Comparison of ENCODE assay signal across 2 cellular contexts in genomic region chr21:17797967-17798366, GRCh38.
TF ChIP-seq lines count a peak whose summit lies in the region.

No MANE protein-coding gene starts in this region.

TF ChIP-seq in HepG2, 621 proteins besides CTCF, POLR2A, EP300 and RAD21:
- no peak for TF ChIP-seq KDM2A (CRISPR knock-in tag; IDR thresholded peaks at IDR 0.05; ENCODE audit: borderline replicate concordance, low read depth)
- no peak for TF ChIP-seq ZNF432 (CRISPR knock-in tag; IDR thresholded peaks at IDR 0.05; ENCODE audit: borderline replicate concordance)
- TF ChIP-seq MIXL1 (CRISPR knock-in tag; IDR thresholded peaks at IDR 0.05): no peak
- TF ChIP-seq TRAFD1 (CRISPR knock-in tag; IDR thresholded peaks at IDR 0.05; ENCODE audit: borderline replicate concordance): no peak
- no peak for TF ChIP-seq MLX (CRISPR knock-in tag; IDR thresholded peaks at IDR 0.05)
- TF ChIP-seq MBNL3 (CRISPR knock-in tag; conservative IDR thresholded peaks at IDR 0.05): no peak
- no peak for TF ChIP-seq PHF20 (CRISPR knock-in tag; IDR thresholded peaks at IDR 0.05)
- TF ChIP-seq MAFF (IDR thresholded peaks at IDR 0.05; ENCODE audit: low read depth, low read length): peak; percentile 90
- peak; percentile 83 to 93 for TF ChIP-seq MAFK (conservative IDR thresholded peaks at IDR 0.05 in 1 of 2, IDR thresholded peaks at IDR 0.05 in 1 of 2; ENCODE audit: low read length in 2 of 2)
- no peak for TF ChIP-seq ZBTB3 (CRISPR knock-in tag; IDR thresholded peaks at IDR 0.05; ENCODE audit: borderline replicate concordance, low read depth)
- TF ChIP-seq ZNF574 (CRISPR knock-in tag; IDR thresholded peaks at IDR 0.05): no peak
- no peak for TF ChIP-seq E2F1 (CRISPR knock-in tag; IDR thresholded peaks at IDR 0.05)
- TF ChIP-seq RFX1 (IDR thresholded peaks at IDR 0.05): no peak
- no peak for TF ChIP-seq CBX1 (IDR thresholded peaks at IDR 0.05; ENCODE audit: low read depth)
- no peak for TF ChIP-seq PAX8 (CRISPR knock-in tag; IDR thresholded peaks at IDR 0.05; ENCODE audit: borderline replicate concordance)
- no peak for TF ChIP-seq PRPF4 (IDR thresholded peaks at IDR 0.05; ENCODE audit: low read depth, low read length, poor library complexity, severe bottlenecking)

TF ChIP-seq in IMR-90, 13 proteins besides CTCF, POLR2A, EP300 and RAD21:
- TF ChIP-seq MAFK (IDR thresholded peaks at IDR 0.05; ENCODE audit: low read depth, low read length) (peak; percentile 91), RCOR1 (IDR thresholded peaks at IDR 0.05; ENCODE audit: insufficient replicate concordance, low read length) (no peak)
TF ChIP-seq in IMR-90: peak in this region for 1.
